ENCODE assay signal across 2 cellular contexts in the genomic region with DNA sequence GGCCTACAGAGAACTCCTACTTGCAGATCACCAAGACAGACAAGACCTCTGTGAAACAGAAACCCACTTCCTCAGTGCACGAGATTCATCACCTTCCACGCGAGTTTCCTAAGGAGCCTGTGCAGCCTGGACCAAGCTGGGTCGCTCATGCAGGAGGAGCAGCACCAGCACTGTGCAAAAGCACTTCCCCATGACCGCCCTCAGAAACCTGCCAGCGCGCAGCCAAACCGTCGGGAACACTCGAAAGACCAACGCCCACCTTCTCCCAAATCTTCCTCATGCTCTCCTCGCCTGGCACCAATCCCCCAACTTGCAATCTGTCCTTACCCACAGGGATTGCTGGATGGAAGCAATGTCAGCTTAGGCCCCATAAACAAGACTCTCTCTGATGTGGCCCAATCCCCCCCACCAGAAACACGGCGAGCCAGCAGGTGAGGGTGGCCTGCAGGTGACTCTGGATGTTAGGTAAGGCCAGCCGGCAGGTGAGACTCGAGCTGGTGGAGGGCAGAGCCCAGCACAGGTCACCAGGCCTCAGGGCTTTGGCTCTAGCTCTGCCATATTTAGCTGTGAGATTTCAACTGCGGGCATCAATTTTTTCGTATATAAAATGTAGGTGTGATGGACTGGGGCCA.
TF ChIP-seq lines count a peak whose summit lies in the region.

No MANE protein-coding gene starts in this region.

TF ChIP-seq in SK-N-SH, 30 proteins besides CTCF, POLR2A, EP300 and RAD21 (continued from another document):
- no peak for TF ChIP-seq USF2 (IDR thresholded peaks at IDR 0.05; ENCODE audit: borderline replicate concordance, low read depth, low read length)

TF ChIP-seq in SK-N-SH treated with all-trans-retinoic acid at 6 μM for 48 hours, 23 proteins besides CTCF, POLR2A, EP300 and RAD21 (continued from another document):
- TF ChIP-seq POU6F1 (CRISPR knock-in tag; IDR thresholded peaks at IDR 0.05; ENCODE audit: borderline replicate concordance, low read depth) = no peak
- TF ChIP-seq CREB5 (CRISPR knock-in tag; IDR thresholded peaks at IDR 0.05; ENCODE audit: low read depth) = no peak
- no peak for TF ChIP-seq PPARA (CRISPR knock-in tag; IDR thresholded peaks at IDR 0.05; ENCODE audit: borderline replicate concordance)
- TF ChIP-seq CSDC2 (CRISPR knock-in tag; IDR thresholded peaks at IDR 0.05) = no peak
- TF ChIP-seq ARNTL (CRISPR knock-in tag; IDR thresholded peaks at IDR 0.05; ENCODE audit: borderline replicate concordance, low read depth) = no peak
- TF ChIP-seq, protein P1, sequence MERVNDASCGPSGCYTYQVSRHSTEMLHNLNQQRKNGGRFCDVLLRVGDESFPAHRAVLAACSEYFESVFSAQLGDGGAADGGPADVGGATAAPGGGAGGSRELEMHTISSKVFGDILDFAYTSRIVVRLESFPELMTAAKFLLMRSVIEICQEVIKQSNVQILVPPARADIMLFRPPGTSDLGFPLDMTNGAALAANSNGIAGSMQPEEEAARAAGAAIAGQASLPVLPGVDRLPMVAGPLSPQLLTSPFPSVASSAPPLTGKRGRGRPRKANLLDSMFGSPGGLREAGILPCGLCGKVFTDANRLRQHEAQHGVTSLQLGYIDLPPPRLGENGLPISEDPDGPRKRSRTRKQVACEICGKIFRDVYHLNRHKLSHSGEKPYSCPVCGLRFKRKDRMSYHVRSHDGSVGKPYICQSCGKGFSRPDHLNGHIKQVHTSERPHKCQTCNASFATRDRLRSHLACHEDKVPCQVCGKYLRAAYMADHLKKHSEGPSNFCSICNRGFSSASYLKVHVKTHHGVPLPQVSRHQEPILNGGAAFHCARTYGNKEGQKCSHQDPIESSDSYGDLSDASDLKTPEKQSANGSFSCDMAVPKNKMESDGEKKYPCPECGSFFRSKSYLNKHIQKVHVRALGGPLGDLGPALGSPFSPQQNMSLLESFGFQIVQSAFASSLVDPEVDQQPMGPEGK (CRISPR knock-in tag; IDR thresholded peaks at IDR 0.05; ENCODE audit: borderline replicate concordance) = no peak
- no peak for TF ChIP-seq ZFP30 (CRISPR knock-in tag; IDR thresholded peaks at IDR 0.05)
- TF ChIP-seq, protein P2, sequence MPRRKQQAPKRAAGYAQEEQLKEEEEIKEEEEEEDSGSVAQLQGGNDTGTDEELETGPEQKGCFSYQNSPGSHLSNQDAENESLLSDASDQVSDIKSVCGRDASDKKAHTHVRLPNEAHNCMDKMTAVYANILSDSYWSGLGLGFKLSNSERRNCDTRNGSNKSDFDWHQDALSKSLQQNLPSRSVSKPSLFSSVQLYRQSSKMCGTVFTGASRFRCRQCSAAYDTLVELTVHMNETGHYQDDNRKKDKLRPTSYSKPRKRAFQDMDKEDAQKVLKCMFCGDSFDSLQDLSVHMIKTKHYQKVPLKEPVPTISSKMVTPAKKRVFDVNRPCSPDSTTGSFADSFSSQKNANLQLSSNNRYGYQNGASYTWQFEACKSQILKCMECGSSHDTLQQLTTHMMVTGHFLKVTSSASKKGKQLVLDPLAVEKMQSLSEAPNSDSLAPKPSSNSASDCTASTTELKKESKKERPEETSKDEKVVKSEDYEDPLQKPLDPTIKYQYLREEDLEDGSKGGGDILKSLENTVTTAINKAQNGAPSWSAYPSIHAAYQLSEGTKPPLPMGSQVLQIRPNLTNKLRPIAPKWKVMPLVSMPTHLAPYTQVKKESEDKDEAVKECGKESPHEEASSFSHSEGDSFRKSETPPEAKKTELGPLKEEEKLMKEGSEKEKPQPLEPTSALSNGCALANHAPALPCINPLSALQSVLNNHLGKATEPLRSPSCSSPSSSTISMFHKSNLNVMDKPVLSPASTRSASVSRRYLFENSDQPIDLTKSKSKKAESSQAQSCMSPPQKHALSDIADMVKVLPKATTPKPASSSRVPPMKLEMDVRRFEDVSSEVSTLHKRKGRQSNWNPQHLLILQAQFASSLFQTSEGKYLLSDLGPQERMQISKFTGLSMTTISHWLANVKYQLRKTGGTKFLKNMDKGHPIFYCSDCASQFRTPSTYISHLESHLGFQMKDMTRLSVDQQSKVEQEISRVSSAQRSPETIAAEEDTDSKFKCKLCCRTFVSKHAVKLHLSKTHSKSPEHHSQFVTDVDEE (CRISPR knock-in tag; IDR thresholded peaks at IDR 0.05) = no peak
- no peak for TF ChIP-seq ZNF70 (CRISPR knock-in tag; IDR thresholded peaks at IDR 0.05)
- TF ChIP-seq ZNF8 (CRISPR knock-in tag; IDR thresholded peaks at IDR 0.05) = no peak
